In the genomic region with DNA sequence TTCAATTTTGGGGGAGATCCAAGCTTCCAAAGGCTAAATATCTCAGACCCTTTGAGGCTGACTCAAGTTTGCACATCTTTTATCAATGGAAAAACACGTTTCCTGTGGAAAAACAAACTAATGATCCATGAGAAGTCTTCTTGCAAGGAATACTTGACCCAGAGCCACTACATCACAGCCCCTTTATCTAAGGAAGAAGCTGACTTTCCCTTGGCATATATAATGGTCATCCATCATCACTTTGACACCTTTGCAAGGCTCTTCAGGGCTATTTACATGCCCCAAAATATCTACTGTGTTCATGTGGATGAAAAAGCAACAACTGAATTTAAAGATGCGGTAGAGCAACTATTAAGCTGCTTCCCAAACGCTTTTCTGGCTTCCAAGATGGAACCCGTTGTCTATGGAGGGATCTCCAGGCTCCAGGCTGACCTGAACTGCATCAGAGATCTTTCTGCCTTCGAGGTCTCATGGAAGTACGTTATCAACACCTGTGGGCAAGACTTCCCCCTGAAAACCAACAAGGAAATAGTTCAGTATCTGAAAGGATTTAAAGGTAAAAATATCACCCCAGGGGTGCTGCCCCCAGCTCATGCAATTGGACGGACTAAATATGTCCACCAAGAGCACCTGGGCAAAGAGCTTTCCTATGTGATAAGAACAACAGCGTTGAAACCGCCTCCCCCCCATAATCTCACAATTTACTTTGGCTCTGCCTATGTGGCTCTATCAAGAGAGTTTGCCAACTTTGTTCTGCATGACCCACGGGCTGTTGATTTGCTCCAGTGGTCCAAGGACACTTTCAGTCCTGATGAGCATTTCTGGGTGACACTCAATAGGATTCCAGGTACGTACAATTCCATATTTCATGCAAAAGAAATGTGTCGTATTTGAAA, we compare ENCODE assay signal across 10 cellular contexts. TPM values are rescaled to one million over a fixed set of nuclear protein-coding genes. Genes with fewer than 3 reads are reported as not detected.
A peak's percentile ranks its signal among the peaks of the same experiment; 100 is the strongest.
DNase-seq lines count a peak whose midpoint lies in the region; ATAC-seq and TF ChIP-seq lines count a peak whose summit lies in the region.
"Had no signal": no experiment of that assay in that cellular context is flagged by ENCODE, and none has a peak within 500 bp of the region (broad histone marks: within the 10 kb centered on the region; RNA-seq: fewer than 3 reads in every experiment).

No MANE protein-coding gene starts in this region.

- DNase-seq in SK-N-SH (no peak), dermis blood vessel endothelial cell (peak; percentile 40), thyroid gland (peak; percentile 28 to 46), T1000 (lab: John Stamatoyannopoulos, UW) (no peak), foreskin fibroblast (no peak), mucosa of gallbladder (ENCODE audit: low spot score) (no peak)
- DNase-seq: activated CD4-positive, alpha-beta T cell treated with anti-CD3 and anti-CD28 coated beads for 36 hours had no signal

- H2AFZ ChIP-seq in SK-N-SH (ENCODE audit: low read depth): peak overlapping the region; percentile 72

- no peak for TF ChIP-seq EP300 in SK-N-SH (IDR thresholded peaks at IDR 0.05; ENCODE audit: borderline replicate concordance in 1 of 2, low read depth in 1 of 2, low read length in 1 of 2)

- TF ChIP-seq RAD21 in SK-N-SH (IDR thresholded peaks at IDR 0.05; ENCODE audit: low read length): no peak

- H3K4me2 ChIP-seq in SK-N-SH: peak overlapping the region; percentile 80
- H3K4me2 ChIP-seq: A549 had no signal

- CTCF ChIA-PET in SK-N-SH (lab: Yijun Ruan, JAX): no interaction called here

- no peak for TF ChIP-seq POLR2A in thyroid gland (IDR thresholded peaks at IDR 0.05)

- intact Hi-C loops in thyroid gland (cut with DNase I): no loop called here

- WGBS in SK-N-SH (ENCODE audit: low lambda C conversion rate): 61% methylated on average over 12 of the region's 12 CpGs
- 67 to 73% methylated on average over 8 of the region's 12 CpGs for WGBS in mesodermal cell (ENCODE audit: insufficient coverage in 2 of 2), 2 experiments
- WGBS in thyroid gland, 2 donors: 49 to 50% methylated on average over 12 of the region's 12 CpGs

- no peaks in the 10 kb centered on the region for H3K79me2 ChIP-seq in SK-N-SH (ENCODE audit: insufficient read depth)

- no peaks in the 10 kb centered on the region for H3K9me2 ChIP-seq in SK-N-SH

- H3K27me3 ChIP-seq in SK-N-SH (ENCODE audit: insufficient read depth) (no peaks in the 10 kb centered on the region; the same call in 1 of the 2 replicates), thyroid gland (no peaks in the 10 kb centered on the region)

- H4K20me1 ChIP-seq in SK-N-SH (ENCODE audit: insufficient read depth): no peaks in the 10 kb centered on the region

- TF ChIP-seq CTCF in SK-N-SH (IDR thresholded peaks at IDR 0.05) (no peak), thyroid gland (IDR thresholded peaks at IDR 0.05) (no peak), foreskin fibroblast (IDR thresholded peaks at IDR 0.05; ENCODE audit: low read depth, low read length) (no peak)

- H3K27ac ChIP-seq in SK-N-SH (ENCODE audit: low read depth in 2 of 2, low read length in 1 of 2) (peak overlapping the region in 1 of 2 experiments; percentile 91; a peak in 2 of 4 replicates), mesodermal cell (ENCODE audit: low read depth, low read length, severe bottlenecking) (peak overlapping the region; percentile 85), thyroid gland (peak overlapping the region in 2 of 3 donors; percentile 35 to 57)
- H3K27ac ChIP-seq: A549 had no signal

- H3K4me1 ChIP-seq in SK-N-SH (ENCODE audit: control insufficient read depth in 1 of 2, insufficient read depth in 2 of 2, low read depth in 1 of 2, low read length in 1 of 2) (peaks cover 0 to 24% of the 10 kb centered on the region in 2 experiments; a peak in 2 of 4 replicates), mesodermal cell (ENCODE audit: control insufficient read depth, insufficient read depth, low read length, poor library complexity, severe bottlenecking) (peaks cover 19% of the 10 kb centered on the region), thyroid gland (peaks cover 34 to 40% of the 10 kb centered on the region in 2 donors)

- H3K9me3 ChIP-seq in SK-N-SH: no peaks in the 10 kb centered on the region
- no peaks in the 10 kb centered on the region for H3K9me3 ChIP-seq in mesodermal cell (ENCODE audit: control insufficient read depth, low read length)
- no peaks in the 10 kb centered on the region for H3K9me3 ChIP-seq in thyroid gland
- H3K9me3 ChIP-seq: A549 had no signal

- H3F3A ChIP-seq in SK-N-SH (replicated peaks; ENCODE audit: insufficient read depth): no peaks in the 10 kb centered on the region

- H3K36me3 ChIP-seq in SK-N-SH (replicated peaks in 1 of 2; ENCODE audit: control insufficient read depth in 1 of 2, insufficient read depth in 2 of 2, low read length in 1 of 2) (no peaks in the 10 kb centered on the region), mesodermal cell (ENCODE audit: control insufficient read depth, insufficient read depth, low read length) (no peaks in the 10 kb centered on the region), thyroid gland (no peaks in the 10 kb centered on the region)

- no peak for ATAC-seq in SK-N-SH treated with all-trans-retinoic acid at 6 μM for 48 hours
- ATAC-seq: A549; activated CD4-positive, alpha-beta T cell treated with anti-CD3 and anti-CD28 coated beads for 36 hours had no signal

- no peak overlapping the region for H3K9ac ChIP-seq in SK-N-SH

- H3K4me3 ChIP-seq in SK-N-SH (ENCODE audit: low read depth in 2 of 2, low read length in 1 of 2) (peak overlapping the region; percentile 55 to 58), mesodermal cell (ENCODE audit: extremely low read depth, insufficient read depth, low read length, poor library complexity, severe bottlenecking) (peak overlapping the region; percentile 37), thyroid gland (replicated peaks in 1 of 3) (no peak overlapping the region), foreskin fibroblast (ENCODE audit: low read depth in 1 of 2, low read length in 2 of 2) (peak overlapping the region in 1 of 2 donors; percentile 42)
- H3K4me3 ChIP-seq: A549 had no signal

- POLR2A ChIA-PET in SK-N-SH (lab: Yijun Ruan, JAX): interaction anchor here (1.0 to 1.3 kb wide), 2 partner anchors 163 to 190 kb away, joined by 3 to 5 read pairs; no protein-coding TSS in a partner anchor

TF ChIP-seq in SK-N-SH, 30 proteins besides CTCF, POLR2A, EP300 and RAD21 (continues in another document):
- TF ChIP-seq, protein P1, sequence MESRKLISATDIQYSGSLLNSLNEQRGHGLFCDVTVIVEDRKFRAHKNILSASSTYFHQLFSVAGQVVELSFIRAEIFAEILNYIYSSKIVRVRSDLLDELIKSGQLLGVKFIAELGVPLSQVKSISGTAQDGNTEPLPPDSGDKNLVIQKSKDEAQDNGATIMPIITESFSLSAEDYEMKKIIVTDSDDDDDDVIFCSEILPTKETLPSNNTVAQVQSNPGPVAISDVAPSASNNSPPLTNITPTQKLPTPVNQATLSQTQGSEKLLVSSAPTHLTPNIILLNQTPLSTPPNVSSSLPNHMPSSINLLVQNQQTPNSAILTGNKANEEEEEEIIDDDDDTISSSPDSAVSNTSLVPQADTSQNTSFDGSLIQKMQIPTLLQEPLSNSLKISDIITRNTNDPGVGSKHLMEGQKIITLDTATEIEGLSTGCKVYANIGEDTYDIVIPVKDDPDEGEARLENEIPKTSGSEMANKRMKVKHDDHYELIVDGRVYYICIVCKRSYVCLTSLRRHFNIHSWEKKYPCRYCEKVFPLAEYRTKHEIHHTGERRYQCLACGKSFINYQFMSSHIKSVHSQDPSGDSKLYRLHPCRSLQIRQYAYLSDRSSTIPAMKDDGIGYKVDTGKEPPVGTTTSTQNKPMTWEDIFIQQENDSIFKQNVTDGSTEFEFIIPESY (IDR thresholded peaks at IDR 0.05; ENCODE audit: borderline replicate concordance, low read depth): no peak
- TF ChIP-seq FOXJ3 (CRISPR knock-in tag; IDR thresholded peaks at IDR 0.05) (no peak), GATA2 (CRISPR knock-in tag; IDR thresholded peaks at IDR 0.05) (no peak), FOXM1 (IDR thresholded peaks at IDR 0.05; ENCODE audit: low read depth) (no peak), NFIC (IDR thresholded peaks at IDR 0.05; ENCODE audit: borderline replicate concordance) (no peak)

TF ChIP-seq in SK-N-SH treated with all-trans-retinoic acid at 6 μM for 48 hours, 23 proteins besides CTCF, POLR2A, EP300 and RAD21 (continues in another document):
- TF ChIP-seq GLIS3 (CRISPR knock-in tag; IDR thresholded peaks at IDR 0.05) (no peak), ZNF70 (CRISPR knock-in tag; IDR thresholded peaks at IDR 0.05) (no peak), PPARA (CRISPR knock-in tag; IDR thresholded peaks at IDR 0.05; ENCODE audit: borderline replicate concordance) (no peak)
- TF ChIP-seq, protein P2, sequence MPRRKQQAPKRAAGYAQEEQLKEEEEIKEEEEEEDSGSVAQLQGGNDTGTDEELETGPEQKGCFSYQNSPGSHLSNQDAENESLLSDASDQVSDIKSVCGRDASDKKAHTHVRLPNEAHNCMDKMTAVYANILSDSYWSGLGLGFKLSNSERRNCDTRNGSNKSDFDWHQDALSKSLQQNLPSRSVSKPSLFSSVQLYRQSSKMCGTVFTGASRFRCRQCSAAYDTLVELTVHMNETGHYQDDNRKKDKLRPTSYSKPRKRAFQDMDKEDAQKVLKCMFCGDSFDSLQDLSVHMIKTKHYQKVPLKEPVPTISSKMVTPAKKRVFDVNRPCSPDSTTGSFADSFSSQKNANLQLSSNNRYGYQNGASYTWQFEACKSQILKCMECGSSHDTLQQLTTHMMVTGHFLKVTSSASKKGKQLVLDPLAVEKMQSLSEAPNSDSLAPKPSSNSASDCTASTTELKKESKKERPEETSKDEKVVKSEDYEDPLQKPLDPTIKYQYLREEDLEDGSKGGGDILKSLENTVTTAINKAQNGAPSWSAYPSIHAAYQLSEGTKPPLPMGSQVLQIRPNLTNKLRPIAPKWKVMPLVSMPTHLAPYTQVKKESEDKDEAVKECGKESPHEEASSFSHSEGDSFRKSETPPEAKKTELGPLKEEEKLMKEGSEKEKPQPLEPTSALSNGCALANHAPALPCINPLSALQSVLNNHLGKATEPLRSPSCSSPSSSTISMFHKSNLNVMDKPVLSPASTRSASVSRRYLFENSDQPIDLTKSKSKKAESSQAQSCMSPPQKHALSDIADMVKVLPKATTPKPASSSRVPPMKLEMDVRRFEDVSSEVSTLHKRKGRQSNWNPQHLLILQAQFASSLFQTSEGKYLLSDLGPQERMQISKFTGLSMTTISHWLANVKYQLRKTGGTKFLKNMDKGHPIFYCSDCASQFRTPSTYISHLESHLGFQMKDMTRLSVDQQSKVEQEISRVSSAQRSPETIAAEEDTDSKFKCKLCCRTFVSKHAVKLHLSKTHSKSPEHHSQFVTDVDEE (CRISPR knock-in tag; IDR thresholded peaks at IDR 0.05): no peak

RNA-seq across cellular contexts. Expression of a gene that starts 35.6 kb away (rescaled TPM):
- polyA plus RNA-seq in SK-N-SH (2012; rRNA removed): 0.13 and 0.29 TPM in 2 replicates
- 0.21 and 0.26 TPM in 2 replicates for polyA plus RNA-seq in SK-N-SH (2012; cell fraction: cytosol; rRNA removed)
- polyA plus RNA-seq in SK-N-SH (2012; cell fraction: nucleus; rRNA removed): 0.16 and 0.25 TPM in 2 replicates
- total RNA-seq in dermis blood vessel endothelial cell (42.2 and 53.9 TPM in 2 replicates), thyroid gland (1 to 10 TPM; 4.0 to 9.8 (median 8.0) TPM), mucosa of gallbladder (9.7 TPM)
- 8.3 TPM for polyA plus RNA-seq in mesodermal cell (2013, experiment 1 of 2)
- 8.5 TPM for polyA plus RNA-seq in mesodermal cell (2013, experiment 2 of 2)

Comparison
In these comparisons a context has a peak if more than half of its experiments do, and no peak if none do; other contexts are left out.
1. DNase-seq: peak in dermis blood vessel endothelial cell (single experiment) and thyroid gland (2 of 2); none in SK-N-SH (single experiment), T1000 (single experiment), foreskin fibroblast (0 of 2) and mucosa of gallbladder (single experiment).
2. H3K4me3 ChIP-seq: peak in SK-N-SH (2 of 2) and mesodermal cell (single experiment); none in thyroid gland (0 of 3).